In genomic region chr1:30966690-30967369, GRCh38 we compare ENCODE assay signal across 11 cellular contexts. TPM values are rescaled to one million over a fixed set of nuclear protein-coding genes. Genes with fewer than 3 reads are reported as not detected.
DNase-seq lines count a peak whose midpoint lies in the region; ATAC-seq, FAIRE-seq and TF ChIP-seq lines count a peak whose summit lies in the region.
"Had no signal": no experiment of that assay in that cellular context is flagged by ENCODE, and none has a peak within 500 bp of the region (broad histone marks: within the 10 kb centered on the region; RNA-seq: fewer than 3 reads in every experiment).

No MANE protein-coding gene starts in this region.

- TF ChIP-seq CTCF in AG10803 (conservative IDR thresholded peaks at IDR 0.05; ENCODE audit: low read length) = no peak

- H3K27me3 Mint-ChIP-seq in activated T-helper 2 cell treated with anti-CD3 and anti-CD28 coated beads, Interferon-gamma antibody, Interleukin-2, Interleukin-4, amounts not matched to agents 10 μg/mL and 5 μg/mL and 100 μg/mL, durations not matched to agents 14 hours and 24 hours and 36 hours (ENCODE audit: low read depth) = no peaks in the 10 kb centered on the region
- H3K27me3 Mint-ChIP-seq: memory B cell had no signal

- peaks cover 48% of the 10 kb centered on the region for H3K4me1 Mint-ChIP-seq in activated T-helper 2 cell treated with anti-CD3 and anti-CD28 coated beads, Interferon-gamma antibody, Interleukin-2, Interleukin-4, amounts not matched to agents 10 μg/mL and 5 μg/mL and 100 μg/mL, durations not matched to agents 14 hours and 24 hours and 36 hours (ENCODE audit: low read depth)

- H3K4me3 Mint-ChIP-seq in activated T-helper 2 cell treated with anti-CD3 and anti-CD28 coated beads, Interferon-gamma antibody, Interleukin-2, Interleukin-4, amounts not matched to agents 10 μg/mL and 5 μg/mL and 100 μg/mL, durations not matched to agents 14 hours and 24 hours and 36 hours (ENCODE audit: low read depth) = no peak overlapping the region
- H3K4me3 Mint-ChIP-seq: memory B cell had no signal

- H3K27ac Mint-ChIP-seq in activated T-helper 2 cell treated with anti-CD3 and anti-CD28 coated beads, Interferon-gamma antibody, Interleukin-2, Interleukin-4, amounts not matched to agents 10 μg/mL and 5 μg/mL and 100 μg/mL, durations not matched to agents 14 hours and 24 hours and 36 hours = peak overlapping the region; percentile 48
- H3K27ac Mint-ChIP-seq in activated naive CD4-positive, alpha-beta T cell treated with anti-CD3 and anti-CD28 coated beads, Interleukin-2, amount 50 U/mL, for 72 hours = peak overlapping the region in 1 of 2 donors; percentile 85
- H3K27ac Mint-ChIP-seq: memory B cell had no signal

- peaks cover 85% of the 10 kb centered on the region for H3K36me3 Mint-ChIP-seq in activated T-helper 2 cell treated with anti-CD3 and anti-CD28 coated beads, Interferon-gamma antibody, Interleukin-2, Interleukin-4, amounts not matched to agents 10 μg/mL and 5 μg/mL and 100 μg/mL, durations not matched to agents 14 hours and 24 hours and 36 hours (ENCODE audit: low read depth)
- H3K36me3 Mint-ChIP-seq in activated naive CD4-positive, alpha-beta T cell treated with anti-CD3 and anti-CD28 coated beads, Interleukin-2, amount 50 U/mL, for 72 hours = peaks cover 11 to 33% of the 10 kb centered on the region in 2 donors

- H3K9me3 Mint-ChIP-seq in activated T-helper 2 cell treated with anti-CD3 and anti-CD28 coated beads, Interferon-gamma antibody, Interleukin-2, Interleukin-4, amounts not matched to agents 10 μg/mL and 5 μg/mL and 100 μg/mL, durations not matched to agents 14 hours and 24 hours and 36 hours = no peaks in the 10 kb centered on the region
- no peaks in the 10 kb centered on the region for H3K9me3 Mint-ChIP-seq in activated naive CD4-positive, alpha-beta T cell treated with anti-CD3 and anti-CD28 coated beads, Interleukin-2, amount 50 U/mL, for 72 hours
- H3K9me3 Mint-ChIP-seq: memory B cell had no signal

- ATAC-seq in activated naive CD4-positive, alpha-beta T cell treated with anti-CD3 and anti-CD28 coated beads, Interleukin-2, amount 50 U/mL, for 72 hours = no peak
- no peak for ATAC-seq in esophagus mucosa

- peak; percentile 58 for DNase-seq in AG10803 (ENCODE audit: low read depth)
- DNase-seq in LHCN-M2 (ENCODE audit: low read depth) = peak; percentile 84
- no peak for DNase-seq in activated T-helper 2 cell treated with anti-CD3 and anti-CD28 coated beads, Interferon-gamma antibody, Interleukin-2, Interleukin-4, amounts not matched to agents 10 μg/mL and 5 μg/mL and 100 μg/mL, durations not matched to agents 14 hours and 24 hours and 36 hours (ENCODE audit: low spot score)
- no peak for DNase-seq in activated naive CD4-positive, alpha-beta T cell treated with anti-CD3 and anti-CD28 coated beads, Interleukin-2, amount 50 U/mL, for 72 hours (ENCODE audit: low spot score in 2 of 2)
- no peak for DNase-seq in NCI-H187 (lab: John Stamatoyannopoulos, UW)
- no peak for DNase-seq in activated CD4-positive, alpha-beta T cell treated with anti-CD3 and anti-CD28 coated beads, Interleukin-2, amount 50 U/mL, for 1 hour
- DNase-seq: stimulated activated naive CD4-positive, alpha-beta T cell treated with Interleukin-2 at 50 U/mL for 16 hours had no signal

- H3K4me3 ChIP-seq in AG10803 (ENCODE audit: low read length) = no peak overlapping the region

- peak; percentile 49 for FAIRE-seq in islet of Langerhans (lab: Jason Lieb, UNC)
- FAIRE-seq: G401.6 had no signal

- intact Hi-C loops in activated T-helper 2 cell treated with anti-CD3 and anti-CD28 coated beads, Interferon-gamma antibody, Interleukin-2, Interleukin-4, amounts not matched to agents 10 μg/mL and 5 μg/mL and 100 μg/mL, durations not matched to agents 14 hours and 24 hours and 36 hours (cut with micrococcal nuclease) = no loop called here

RNA-seq across cellular contexts. Expression of gene SDC3, which starts 58.3 kb away (rescaled TPM):
- total RNA-seq in LHCN-M2 (2014; rRNA removed) (33.0 and 39.8 TPM in 2 replicates), esophagus mucosa (3.3 TPM)
- 45.9 TPM for polyA plus RNA-seq in LHCN-M2 (2012)
- 0.46 and 0.92 TPM in 2 replicates for total RNA-seq in activated T-helper 2 cell treated with anti-CD3 and anti-CD28 coated beads, Interferon-gamma antibody, Interleukin-2, Interleukin-4, amounts not matched to agents 10 μg/mL and 5 μg/mL and 100 μg/mL, durations not matched to agents 14 hours and 24 hours and 36 hours
- total RNA-seq in activated naive CD4-positive, alpha-beta T cell treated with anti-CD3 and anti-CD28 coated beads, Interleukin-2, amount 50 U/mL, for 72 hours = 1 to 10 TPM in 1 of 2 donors, not detected in 1; 1.7 TPM

Comparison
In these comparisons a context has a peak if more than half of its experiments do, and no peak if none do; other contexts are left out.
1. DNase-seq: peak in AG10803 (single experiment) and LHCN-M2 (single experiment); none in activated T-helper 2 cell treated with anti-CD3 and anti-CD28 coated beads, Interferon-gamma antibody, Interleukin-2, Interleukin-4, amounts not matched to agents 10 μg/mL and 5 μg/mL and 100 μg/mL, durations not matched to agents 14 hours and 24 hours and 36 hours (single experiment), activated naive CD4-positive, alpha-beta T cell treated with anti-CD3 and anti-CD28 coated beads, Interleukin-2, amount 50 U/mL, for 72 hours (0 of 2), NCI-H187 (0 of 2) and activated CD4-positive, alpha-beta T cell treated with anti-CD3 and anti-CD28 coated beads, Interleukin-2, amount 50 U/mL, for 1 hour (single experiment).